In the genomic region with DNA sequence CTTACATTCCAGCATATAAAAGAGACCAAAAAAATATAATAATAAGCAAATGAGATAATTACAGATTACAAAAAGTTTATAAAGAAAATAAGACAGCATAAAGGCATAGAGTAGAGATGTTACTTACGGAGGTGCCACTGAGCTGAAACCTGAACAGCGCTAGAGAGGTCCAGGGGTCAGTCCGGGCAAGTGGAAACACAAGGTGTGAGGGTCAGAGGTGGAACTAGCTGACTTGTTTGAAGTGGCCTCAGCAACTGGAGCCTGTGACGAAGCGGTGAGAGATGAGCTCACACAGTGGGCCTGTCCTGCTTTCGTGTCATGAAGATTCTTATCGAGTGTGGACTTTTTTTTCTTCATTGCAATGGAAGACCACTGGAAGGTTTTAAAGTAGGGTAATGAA, we compare ENCODE assay signal across 32 cellular contexts.
"Had no signal": no experiment of that assay in that cellular context is flagged by ENCODE, and none has a peak within 500 bp of the region (broad histone marks: within the 10 kb centered on the region; RNA-seq: fewer than 3 reads in every experiment).

No MANE protein-coding gene starts in this region.

- H3K27me3 ChIP-seq: ascending aorta, breast epithelium, esophagus muscularis mucosa, foreskin keratinocyte, gastrocnemius medialis had no signal

- ATAC-seq: activated CD4-positive, alpha-beta T cell treated with anti-CD3 and anti-CD28 coated beads for 36 hours; activated CD8-positive, alpha-beta memory T cell treated with anti-CD3 and anti-CD28 coated beads, Interleukin-2, amount 10 ng/mL, durations not matched to agents 7 days and 5 days; activated CD8-positive, alpha-beta T cell treated with anti-CD3 and anti-CD28 coated beads, Interleukin-2, amount 10 ng/mL, durations not matched to agents 7 days and 5 days; activated naive CD4-positive, alpha-beta T cell treated with anti-CD3 and anti-CD28 coated beads, Interleukin-2, amount 50 U/mL, for 72 hours; activated T-cell treated with anti-CD3 and anti-CD28 coated beads, Interleukin-2, amount 50 U/mL, for 72 hours; effector memory CD8-positive, alpha-beta T cell; foreskin keratinocyte; T-helper 17 cell had no signal

- H3K36me3 ChIP-seq: ascending aorta, breast epithelium, esophagus muscularis mucosa, gastrocnemius medialis had no signal

- H3K4me1 ChIP-seq: breast epithelium, gastrocnemius medialis had no signal

- H3K27me3 Mint-ChIP-seq: activated CD4-positive, alpha-beta memory T cell treated with anti-CD3 and anti-CD28 coated beads for 36 hours; activated CD4-positive, alpha-beta T cell treated with anti-CD3 and anti-CD28 coated beads for 36 hours; activated CD4-positive, alpha-beta T cell treated with anti-CD3 and anti-CD28 coated beads, Interleukin-2, amount 10 ng/mL, durations not matched to agents 24 days and 14 days; brain had no signal

- H3K27ac ChIP-seq: ascending aorta, breast epithelium, foreskin keratinocyte, gastrocnemius medialis had no signal

- H3K4me3 ChIP-seq: ascending aorta, breast epithelium, coronary artery, esophagus muscularis mucosa, gastrocnemius medialis had no signal

- H3K4me3 Mint-ChIP-seq: activated CD4-positive, alpha-beta memory T cell treated with anti-CD3 and anti-CD28 coated beads for 36 hours; activated CD4-positive, alpha-beta T cell treated with anti-CD3 and anti-CD28 coated beads for 36 hours; activated CD4-positive, alpha-beta T cell treated with anti-CD3 and anti-CD28 coated beads, Interleukin-2, amount 10 ng/mL, durations not matched to agents 24 days and 14 days; activated CD8-positive, alpha-beta memory T cell treated with anti-CD3 and anti-CD28 coated beads, Interleukin-2, amount 10 ng/mL, durations not matched to agents 7 days and 5 days; activated CD8-positive, alpha-beta T cell treated with anti-CD3 and anti-CD28 coated beads, Interleukin-2, amount 10 ng/mL, durations not matched to agents 7 days and 5 days; activated naive CD4-positive, alpha-beta T cell treated with anti-CD3 and anti-CD28 coated beads, Interleukin-2, amount 10 ng/mL, durations not matched to agents 7 days and 5 days; activated naive CD8-positive, alpha-beta T cell treated with anti-CD3 and anti-CD28 coated beads, Interleukin-2, amount 10 ng/mL, durations not matched to agents 7 days and 5 days; activated T-cell treated with anti-CD3 and anti-CD28 coated beads, Interleukin-2, amount 50 U/mL, for 72 hours; brain; central memory CD8-positive, alpha-beta T cell; effector memory CD8-positive, alpha-beta T cell; T-helper 17 cell; T-helper 2 cell treated with Interferon-gamma antibody and Interleukin-4, amounts not matched to agents 5 μg/mL and 100 μg/mL, for 36 hours had no signal

- H3K4me1 Mint-ChIP-seq: activated CD4-positive, alpha-beta T cell treated with anti-CD3 and anti-CD28 coated beads for 36 hours; activated CD4-positive, alpha-beta T cell treated with anti-CD3 and anti-CD28 coated beads, Interleukin-2, amount 10 ng/mL, durations not matched to agents 24 days and 14 days; activated CD8-positive, alpha-beta memory T cell treated with anti-CD3 and anti-CD28 coated beads, Interleukin-2, amount 10 ng/mL, durations not matched to agents 7 days and 5 days; activated naive CD4-positive, alpha-beta T cell treated with anti-CD3 and anti-CD28 coated beads, Interleukin-2, amount 10 ng/mL, durations not matched to agents 7 days and 5 days; activated naive CD8-positive, alpha-beta T cell treated with anti-CD3 and anti-CD28 coated beads, Interleukin-2, amount 10 ng/mL, durations not matched to agents 7 days and 5 days; central memory CD8-positive, alpha-beta T cell; T-helper 17 cell had no signal

- H3K9me3 Mint-ChIP-seq: activated CD4-positive, alpha-beta memory T cell treated with anti-CD3 and anti-CD28 coated beads for 36 hours; activated CD4-positive, alpha-beta T cell treated with anti-CD3 and anti-CD28 coated beads, Interleukin-2, amount 10 ng/mL, durations not matched to agents 24 days and 14 days; activated naive CD4-positive, alpha-beta T cell treated with anti-CD3 and anti-CD28 coated beads, Interleukin-2, amount 10 ng/mL, durations not matched to agents 7 days and 5 days; activated naive CD4-positive, alpha-beta T cell treated with anti-CD3 and anti-CD28 coated beads, Interleukin-2, amount 50 U/mL, for 72 hours; activated naive CD8-positive, alpha-beta T cell treated with anti-CD3 and anti-CD28 coated beads, Interleukin-2, amount 10 ng/mL, durations not matched to agents 7 days and 5 days; activated T-cell treated with anti-CD3 and anti-CD28 coated beads, Interleukin-2, amount 50 U/mL, for 72 hours; brain; central memory CD8-positive, alpha-beta T cell; effector memory CD8-positive, alpha-beta T cell; T-helper 2 cell treated with Interferon-gamma antibody and Interleukin-4, amounts not matched to agents 5 μg/mL and 100 μg/mL, for 36 hours had no signal

- H3K27ac Mint-ChIP-seq: activated CD4-positive, alpha-beta memory T cell treated with anti-CD3 and anti-CD28 coated beads for 36 hours; activated CD4-positive, alpha-beta T cell treated with anti-CD3 and anti-CD28 coated beads for 36 hours; activated CD4-positive, alpha-beta T cell treated with anti-CD3 and anti-CD28 coated beads, Interleukin-2, amount 10 ng/mL, durations not matched to agents 24 days and 14 days; activated CD8-positive, alpha-beta memory T cell treated with anti-CD3 and anti-CD28 coated beads, Interleukin-2, amount 10 ng/mL, durations not matched to agents 7 days and 5 days; activated CD8-positive, alpha-beta T cell treated with anti-CD3 and anti-CD28 coated beads, Interleukin-2, amount 10 ng/mL, durations not matched to agents 7 days and 5 days; activated naive CD4-positive, alpha-beta T cell treated with anti-CD3 and anti-CD28 coated beads, Interleukin-2, amount 10 ng/mL, durations not matched to agents 7 days and 5 days; activated naive CD4-positive, alpha-beta T cell treated with anti-CD3 and anti-CD28 coated beads, Interleukin-2, amount 50 U/mL, for 72 hours; activated naive CD8-positive, alpha-beta T cell treated with anti-CD3 and anti-CD28 coated beads, Interleukin-2, amount 10 ng/mL, durations not matched to agents 7 days and 5 days; activated T-cell treated with anti-CD3 and anti-CD28 coated beads, Interleukin-2, amount 50 U/mL, for 72 hours; effector memory CD8-positive, alpha-beta T cell; T-helper 17 cell; T-helper 2 cell treated with Interferon-gamma antibody and Interleukin-4, amounts not matched to agents 5 μg/mL and 100 μg/mL, for 36 hours had no signal

- DNase-seq: activated CD4-positive, alpha-beta memory T cell treated with anti-CD3 and anti-CD28 coated beads for 36 hours; activated CD4-positive, alpha-beta T cell treated with anti-CD3 and anti-CD28 coated beads for 36 hours; activated CD4-positive, alpha-beta T cell treated with anti-CD3 and anti-CD28 coated beads, Interleukin-2, amount 10 ng/mL, durations not matched to agents 24 days and 14 days; activated CD4-positive, CD25-positive, alpha-beta regulatory T cell; activated CD4-positive, CD25-positive, alpha-beta regulatory T cell treated with anti-CD3 and anti-CD28 coated beads, Interleukin-2, amount 50 U/mL, for 72 hours; activated CD8-positive, alpha-beta memory T cell treated with anti-CD3 and anti-CD28 coated beads, Interleukin-2, amount 10 ng/mL, durations not matched to agents 7 days and 5 days; activated CD8-positive, alpha-beta memory T cell treated with anti-CD3 and anti-CD28 coated beads, Interleukin-2, amount 50 U/mL, for 4 hours; activated CD8-positive, alpha-beta T cell treated with anti-CD3 and anti-CD28 coated beads, Interleukin-2, amount 10 ng/mL, durations not matched to agents 7 days and 5 days; activated gamma-delta T cell; activated naive CD4-positive, alpha-beta T cell; activated naive CD4-positive, alpha-beta T cell treated with anti-CD3 and anti-CD28 coated beads, Interleukin-2, amount 10 ng/mL, durations not matched to agents 7 days and 5 days; activated naive CD8-positive, alpha-beta T cell treated with anti-CD3 and anti-CD28 coated beads, Interleukin-2, amount 10 ng/mL, durations not matched to agents 7 days and 5 days; activated T-cell treated with anti-CD3 and anti-CD28 coated beads, Interleukin-2, amount 50 U/mL, for 1 hour; activated T-cell treated with anti-CD3 and anti-CD28 coated beads, Interleukin-2, amount 50 U/mL, for 72 hours; dermis blood vessel endothelial cell; effector CD4-positive, alpha-beta T cell; effector memory CD8-positive, alpha-beta T cell; erythroblast; foreskin keratinocyte; gastrocnemius medialis; glutamatergic neuron; T-helper 1 cell; T-helper 17 cell; T1000 had no signal

- H3K9me3 ChIP-seq: ascending aorta, breast epithelium, esophagus muscularis mucosa, gastrocnemius medialis had no signal

- H3K36me3 Mint-ChIP-seq: activated CD4-positive, alpha-beta memory T cell treated with anti-CD3 and anti-CD28 coated beads for 36 hours; activated CD8-positive, alpha-beta memory T cell treated with anti-CD3 and anti-CD28 coated beads, Interleukin-2, amount 10 ng/mL, durations not matched to agents 7 days and 5 days; activated naive CD4-positive, alpha-beta T cell treated with anti-CD3 and anti-CD28 coated beads, Interleukin-2, amount 10 ng/mL, durations not matched to agents 7 days and 5 days; activated naive CD4-positive, alpha-beta T cell treated with anti-CD3 and anti-CD28 coated beads, Interleukin-2, amount 50 U/mL, for 72 hours; activated naive CD8-positive, alpha-beta T cell treated with anti-CD3 and anti-CD28 coated beads, Interleukin-2, amount 10 ng/mL, durations not matched to agents 7 days and 5 days; brain had no signal
